Comparison of ENCODE assay signal across 8 cellular contexts in genomic region chr1:53890522-53890941, GRCh38. TPM values are rescaled to one million over a fixed set of nuclear protein-coding genes. Genes with fewer than 3 reads are reported as not detected.
DNase-seq lines count a peak whose midpoint lies in the region; ATAC-seq and TF ChIP-seq lines count a peak whose summit lies in the region.

No MANE protein-coding gene starts in this region.

- H3K9me3 ChIP-seq in T-helper 17 cell (ENCODE audit: control insufficient read depth, low read length, poor library complexity, severe bottlenecking): no peaks in the 10 kb centered on the region

- peaks cover 34% of the 10 kb centered on the region for H3K4me1 Mint-ChIP-seq in T-helper 17 cell

- peak overlapping the region; percentile 95 for H3K27ac Mint-ChIP-seq in T-helper 17 cell

- peaks cover 11% of the 10 kb centered on the region for H3K27me3 Mint-ChIP-seq in T-helper 17 cell

- H3K4me3 Mint-ChIP-seq in T-helper 17 cell: peak overlapping the region; percentile 97

- ATAC-seq in T-helper 17 cell (no peak), GM21528 (IDR thresholded peaks at IDR 0.05; ENCODE audit: low FRiP score, unreplicated experiment) (no peak)

- TF ChIP-seq CTCF in fibroblast of mammary gland (conservative IDR thresholded peaks at IDR 0.05; ENCODE audit: control insufficient read depth, insufficient read depth, low read depth, low read length): no peak

- DNase-seq in NCI-H510A treated with DMSO at 0.1 percent for 48 hours (lab: John Stamatoyannopoulos, UW) (peak; percentile 48), NCI-H510A (lab: John Stamatoyannopoulos, UW) (no peak), T-helper 17 cell (no peak), fibroblast of mammary gland (ENCODE audit: low read depth) (no peak), mucosa of gallbladder (ENCODE audit: low spot score) (no peak)
- DNase-seq in stimulated activated CD8-positive, alpha-beta memory T cell treated with anti-CD3 and anti-CD28 coated beads, Interleukin-15, amount 100 ng/mL, for 24 hours (ENCODE audit: low read depth): peak; percentile 3
- no peak for DNase-seq in activated effector memory CD4-positive, alpha-beta T cell treated with Interleukin-2 at 50 U/mL for 16 hours

- H3K36me3 Mint-ChIP-seq in T-helper 17 cell (ENCODE audit: low read depth): peaks cover 4% of the 10 kb centered on the region

- peak overlapping the region; percentile 93 for H3K4me3 ChIP-seq in fibroblast of mammary gland (ENCODE audit: control insufficient read depth, low read depth, low read length)

RNA-seq across cellular contexts. Expression of gene YIPF1, which starts 0.9 kb away (rescaled TPM):
- 10 to 100 TPM in 1 of 2 donors, 1 to 10 TPM in 1; 8.8 to 10.3 TPM for total RNA-seq in T-helper 17 cell
- total RNA-seq in mucosa of gallbladder: 37.1 TPM

RNA-seq across cellular contexts. Expression of gene DIO1, which starts 3.5 kb away (rescaled TPM):
- not detected for total RNA-seq in T-helper 17 cell
- total RNA-seq in mucosa of gallbladder: 6.2 TPM

RNA-seq across cellular contexts. Expression of gene NDC1, which starts 52.4 kb away (rescaled TPM):
- total RNA-seq in T-helper 17 cell: 1 to 10 TPM; 5.4 to 6.3 TPM
- 9.7 TPM for total RNA-seq in mucosa of gallbladder

RNA-seq across cellular contexts. Expression of gene IFT25, which starts 55.0 kb away (rescaled TPM):
- 10 to 100 TPM; 17.3 to 23.7 TPM for total RNA-seq in T-helper 17 cell
- 24.4 TPM for total RNA-seq in mucosa of gallbladder

RNA-seq across cellular contexts. Expression of gene LRRC42, which starts 55.6 kb away (rescaled TPM):
- total RNA-seq in T-helper 17 cell (1 to 10 TPM; 5.8 to 7.4 TPM), mucosa of gallbladder (25.7 TPM)

Comparison
In these comparisons a context has a peak if more than half of its experiments do, and no peak if none do; other contexts are left out.
1. DNase-seq: peak in NCI-H510A treated with DMSO at 0.1 percent for 48 hours (single experiment) and stimulated activated CD8-positive, alpha-beta memory T cell treated with anti-CD3 and anti-CD28 coated beads, Interleukin-15, amount 100 ng/mL, for 24 hours (single experiment); none in NCI-H510A (single experiment), T-helper 17 cell (0 of 3), fibroblast of mammary gland (single experiment), mucosa of gallbladder (single experiment) and activated effector memory CD4-positive, alpha-beta T cell treated with Interleukin-2 at 50 U/mL for 16 hours (single experiment).